Comparison of ENCODE assay signal across 8 cellular contexts in the genomic region with DNA sequence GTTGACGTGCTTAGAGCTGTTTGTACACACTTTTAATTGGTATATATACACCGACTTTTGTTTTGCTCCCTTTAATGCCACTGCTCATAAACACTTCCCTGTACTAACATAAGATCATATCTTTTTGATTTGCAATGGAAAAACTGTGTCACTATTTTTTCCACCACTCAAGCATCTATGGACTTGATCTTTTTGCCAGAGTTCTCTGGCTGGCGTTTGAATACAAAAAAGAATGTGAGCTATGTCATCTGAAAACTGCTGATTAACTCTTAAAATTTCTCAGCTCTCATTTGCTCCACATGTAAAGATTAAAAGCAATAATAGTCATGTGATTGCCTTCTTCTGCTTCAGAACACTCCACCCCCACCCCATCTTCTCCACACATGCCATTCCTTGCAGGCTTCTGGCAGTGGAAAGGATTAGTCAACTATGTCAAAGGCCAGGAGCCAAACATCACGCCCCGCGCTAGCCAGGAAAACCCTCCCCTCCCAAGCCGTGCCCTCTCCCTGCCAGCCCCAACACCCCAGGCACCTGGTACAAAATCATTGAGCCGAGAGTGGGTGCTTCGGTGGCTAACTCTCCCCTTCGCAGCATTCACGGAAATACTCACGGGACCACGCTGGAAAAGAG.
A peak's percentile ranks its signal among the peaks of the same experiment; 100 is the strongest.
DNase-seq lines count a peak whose midpoint lies in the region; ATAC-seq and TF ChIP-seq lines count a peak whose summit lies in the region.

No MANE protein-coding gene starts in this region.

- in situ Hi-C loops in GM13977 (cut with MboI; ENCODE audit: low pct_unique_long_range_greater_than_20kb, low sequenced_read_pairs, unreplicated experiment): no loop called here

- TF ChIP-seq CTCF in AG09319 (IDR thresholded peaks at IDR 0.05; ENCODE audit: low read depth, low read length) (no peak), GM13977 (IDR thresholded peaks at IDR 0.05; ENCODE audit: extremely low read depth, insufficient read depth, missing control alignments) (no peak)

- ATAC-seq in GM18868 (IDR thresholded peaks at IDR 0.05; ENCODE audit: unreplicated experiment): no peak

- peak; percentile 78 for DNase-seq in AG09319 (ENCODE audit: extremely low read depth, low read depth)
- DNase-seq in NCI-H226: peak; percentile 87
- peak; percentile 89 to 92 for DNase-seq in dermis microvascular lymphatic vessel endothelial cell (ENCODE audit: low read depth in 2 of 2)
- DNase-seq in myocyte (ENCODE audit: low read depth): peak; percentile 95
- DNase-seq in medulla oblongata (ENCODE audit: extremely low spot score): no peak
- no peak for DNase-seq in GM13977 (ENCODE audit: low spot score)
- DNase-seq in DMS79 (lab: John Stamatoyannopoulos, UW): no peak

Comparison
In these comparisons a context has a peak if more than half of its experiments do, and no peak if none do; other contexts are left out.
1. DNase-seq: peak in AG09319 (single experiment), NCI-H226 (single experiment), dermis microvascular lymphatic vessel endothelial cell (2 of 2) and myocyte (single experiment); none in medulla oblongata (single experiment), GM13977 (single experiment) and DMS79 (single experiment).